12 cellular contexts compared by ENCODE assay signal in the genomic region with DNA sequence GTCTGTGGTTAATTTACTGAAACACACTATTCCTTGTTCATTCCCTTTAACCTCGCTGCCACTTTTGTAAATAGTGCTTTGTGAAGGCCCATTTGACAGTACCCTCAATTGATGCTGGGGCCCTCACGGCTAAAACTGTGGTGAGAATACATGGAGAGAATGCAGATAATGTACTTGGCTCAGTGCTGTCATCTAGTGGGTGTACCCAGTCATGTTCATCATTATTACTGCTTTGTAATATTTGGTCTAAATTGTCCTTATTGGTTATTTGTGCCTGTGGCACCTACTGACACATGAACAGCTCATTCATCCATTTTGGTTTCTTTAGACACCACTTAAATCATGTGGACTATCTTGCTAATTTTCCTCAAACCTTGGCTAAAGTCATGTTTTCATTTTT.
A peak's percentile ranks its signal among the peaks of the same experiment; 100 is the strongest.
DNase-seq lines count a peak whose midpoint lies in the region; ATAC-seq and TF ChIP-seq lines count a peak whose summit lies in the region.
"Had no signal": no experiment of that assay in that cellular context is flagged by ENCODE, and none has a peak within 500 bp of the region (broad histone marks: within the 10 kb centered on the region; RNA-seq: fewer than 3 reads in every experiment).

No MANE protein-coding gene starts in this region.

- H3K4me3 ChIP-seq in HEK293 (ENCODE audit: low read depth, low read length), result no peak overlapping the region
- H3K4me3 ChIP-seq in OCI-LY7 (ENCODE audit: low read depth, low read length, poor library complexity, severe bottlenecking), result no peak overlapping the region
- no peak overlapping the region for H3K4me3 ChIP-seq in right lobe of liver
- H3K4me3 ChIP-seq: MG63, tibial artery had no signal

- H3K27ac ChIP-seq in HEK293 (ENCODE audit: extremely low read depth, low read depth, low read length) (no peak overlapping the region), OCI-LY7 (ENCODE audit: low read depth, low read length, poor library complexity, severe bottlenecking) (no peak overlapping the region), right lobe of liver (no peak overlapping the region)
- H3K27ac ChIP-seq: tibial artery, VCaP had no signal

- H3K4me1 ChIP-seq in HEK293 (ENCODE audit: control insufficient read depth, insufficient read depth, low read length) (no peaks in the 10 kb centered on the region), OCI-LY7 (ENCODE audit: insufficient read depth, low read length, poor library complexity, severe bottlenecking) (no peaks in the 10 kb centered on the region), right lobe of liver (no peaks in the 10 kb centered on the region)
- H3K4me1 ChIP-seq: tibial artery had no signal

- no peaks in the 10 kb centered on the region for H3K27me3 ChIP-seq in right lobe of liver
- H3K27me3 ChIP-seq: MG63, tibial artery had no signal

- DNase-seq in GDM1 (lab: John Stamatoyannopoulos, UW) (peak; percentile 14), OCI-LY7 (ENCODE audit: low spot score) (peak; percentile 2), right lobe of liver (no peak), HPDE6-E6E7 (ENCODE audit: extremely low spot score) (no peak)
- DNase-seq in stimulated activated CD4-positive, alpha-beta T cell treated with anti-CD3 and anti-CD28 coated beads, Interleukin-12 subunit alpha, Interleukin-12 subunit beta, amount 100 ng/mL, for 4 hours, result no peak
- DNase-seq: activated T-cell treated with anti-CD3 and anti-CD28 coated beads, Interleukin-2, amount 50 U/mL, for 4 hours; MG63; tibial artery had no signal

- H3K36me3 ChIP-seq in HEK293 (ENCODE audit: control insufficient read depth in 2 of 2, insufficient read depth in 1 of 2, low read length in 2 of 2), result no peaks in the 10 kb centered on the region
- no peaks in the 10 kb centered on the region for H3K36me3 ChIP-seq in OCI-LY7 (ENCODE audit: insufficient read depth, low read length)
- H3K36me3 ChIP-seq in right lobe of liver, result no peaks in the 10 kb centered on the region
- H3K36me3 ChIP-seq: MG63, tibial artery had no signal

- H3K79me2 ChIP-seq in OCI-LY7 (ENCODE audit: insufficient read depth, low read depth, low read length), result no peaks in the 10 kb centered on the region

- BruUV-seq in OCI-LY7 (replicated peaks; lab: Mats Ljungman, UMichigan), result no TSS peak

- no peaks in the 10 kb centered on the region for H4K20me1 ChIP-seq in OCI-LY7 (ENCODE audit: insufficient read depth, low read length)

- no peak for TF ChIP-seq CTCF in HEK293 (tag by site-specific recombination; IDR thresholded peaks at IDR 0.05)
- TF ChIP-seq CTCF in OCI-LY7 (conservative IDR thresholded peaks at IDR 0.05; ENCODE audit: low read length), result peak; percentile 51
- TF ChIP-seq CTCF in right lobe of liver (IDR thresholded peaks at IDR 0.05), result peak; percentile 14 to 22 (median 20)

- POLR2A ChIA-PET in HEK293 (lab: Yijun Ruan, JAX), result no interaction called here
- POLR2A ChIA-PET in OCI-LY7 (lab: Charles Lee), result no interaction called here

- no peaks in the 10 kb centered on the region for H3K9me2 ChIP-seq in OCI-LY7 (ENCODE audit: insufficient read depth, low read length)

- TF ChIP-seq POLR2A in right lobe of liver (IDR thresholded peaks at IDR 0.05), result no peak

- CTCF ChIA-PET in HEK293 (lab: Yijun Ruan, JAX) (interaction anchor here (0.6 to 0.7 kb wide), 2 partner anchors 848 to 1021 kb away, joined by 3 to 4 read pairs; no protein-coding TSS in a partner anchor), OCI-LY7 (lab: Charles Lee; ENCODE audit: unreplicated experiment) (no interaction called here)

- 8% methylated on average over 2 of the region's 2 CpGs for WGBS in right lobe of liver (ENCODE audit: insufficient coverage, low coverage, low lambda C conversion rate, missing lambda C conversion rate)

- H3K4me2 ChIP-seq in OCI-LY7 (ENCODE audit: low read length), result no peak overlapping the region

- no peak overlapping the region for H2AFZ ChIP-seq in OCI-LY7 (ENCODE audit: low read length)

- ATAC-seq in right lobe of liver (peak in 1 of 4 donors; percentile 26), HG02623 (IDR thresholded peaks at IDR 0.05; ENCODE audit: unreplicated experiment) (no peak), HG03045 (IDR thresholded peaks at IDR 0.05; ENCODE audit: unreplicated experiment) (no peak)
- ATAC-seq: activated T-cell treated with anti-CD3 and anti-CD28 coated beads, Interleukin-2, amount 50 U/mL, for 4 hours had no signal

- no peaks in the 10 kb centered on the region for H3K9me3 ChIP-seq in HEK293 (ENCODE audit: control insufficient read depth, insufficient read depth, low read depth, low read length)
- H3K9me3 ChIP-seq in OCI-LY7 (ENCODE audit: low read length), result no peaks in the 10 kb centered on the region
- no peaks in the 10 kb centered on the region for H3K9me3 ChIP-seq in right lobe of liver
- H3K9me3 ChIP-seq: MG63, tibial artery had no signal

- intact Hi-C loops in OCI-LY7 (cut with micrococcal nuclease; ENCODE audit: unreplicated experiment), result loop anchor here (2.0 to 5.0 kb wide), 2 partner anchors 304 to 424 kb away; no protein-coding TSS in a partner anchor
- intact Hi-C loops in right lobe of liver (cut with DNase I), result no loop called here

TF ChIP-seq in HEK293, 187 proteins besides CTCF, POLR2A, EP300 and RAD21:
- TF ChIP-seq ZNF654 (tag by site-specific recombination; IDR thresholded peaks at IDR 0.05; ENCODE audit: low read depth), result peak; percentile 34
- TF ChIP-seq ZNF37A (tag by site-specific recombination; IDR thresholded peaks at IDR 0.05), result no peak
- no peak for TF ChIP-seq ZNF16 (tag by site-specific recombination; IDR thresholded peaks at IDR 0.05; ENCODE audit: low read depth)

Comparison
In these comparisons a context has a peak if more than half of its experiments do, and no peak if none do; other contexts are left out.
1. DNase-seq: peak in GDM1 (single experiment) and OCI-LY7 (single experiment); none in right lobe of liver (0 of 3), HPDE6-E6E7 (single experiment) and stimulated activated CD4-positive, alpha-beta T cell treated with anti-CD3 and anti-CD28 coated beads, Interleukin-12 subunit alpha, Interleukin-12 subunit beta, amount 100 ng/mL, for 4 hours (single experiment).